ENCODE assay signal across 1 cellular context in the genomic region with DNA sequence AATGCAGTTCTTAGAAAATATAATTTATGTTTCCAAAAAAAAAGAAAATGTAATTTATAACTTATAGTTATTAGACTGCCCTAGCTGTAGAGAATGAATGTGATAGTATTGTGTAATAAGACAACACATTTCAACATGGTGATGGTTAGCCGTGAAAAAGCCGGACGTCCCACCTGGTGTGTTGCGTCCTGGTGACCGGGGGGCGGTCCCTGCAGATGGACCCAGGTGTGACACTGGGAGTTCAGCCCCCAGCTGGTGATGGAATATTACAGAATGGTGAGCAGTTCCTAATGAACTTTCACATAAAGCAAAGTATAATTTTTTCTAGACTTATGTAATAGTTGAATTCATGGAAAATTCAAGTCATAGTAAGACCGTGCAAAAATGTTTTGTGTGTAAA.
TF ChIP-seq lines count a peak whose summit lies in the region.

No MANE protein-coding gene starts in this region.

TF ChIP-seq in K562, 482 proteins besides CTCF, POLR2A, EP300 and RAD21:
- TF ChIP-seq CEBPG (CRISPR knock-in tag; IDR thresholded peaks at IDR 0.05) (no peak), CEBPG (tag; conservative IDR thresholded peaks at IDR 0.05 in 1 of 2, IDR thresholded peaks at IDR 0.05 in 1 of 2) (peak in 1 of 2 experiments; percentile 13; a peak in 1 of 4 replicates), CEBPB (tag; IDR thresholded peaks at IDR 0.05) (0 out of 2 replicates have a peak, but pooled peaks have one; percentile 46), DNMT1 (IDR thresholded peaks at IDR 0.05) (no peak)
TF ChIP-seq in K562: peak in this region for 2.
